ENCODE assay signal across 1 cellular context in the genomic region with DNA sequence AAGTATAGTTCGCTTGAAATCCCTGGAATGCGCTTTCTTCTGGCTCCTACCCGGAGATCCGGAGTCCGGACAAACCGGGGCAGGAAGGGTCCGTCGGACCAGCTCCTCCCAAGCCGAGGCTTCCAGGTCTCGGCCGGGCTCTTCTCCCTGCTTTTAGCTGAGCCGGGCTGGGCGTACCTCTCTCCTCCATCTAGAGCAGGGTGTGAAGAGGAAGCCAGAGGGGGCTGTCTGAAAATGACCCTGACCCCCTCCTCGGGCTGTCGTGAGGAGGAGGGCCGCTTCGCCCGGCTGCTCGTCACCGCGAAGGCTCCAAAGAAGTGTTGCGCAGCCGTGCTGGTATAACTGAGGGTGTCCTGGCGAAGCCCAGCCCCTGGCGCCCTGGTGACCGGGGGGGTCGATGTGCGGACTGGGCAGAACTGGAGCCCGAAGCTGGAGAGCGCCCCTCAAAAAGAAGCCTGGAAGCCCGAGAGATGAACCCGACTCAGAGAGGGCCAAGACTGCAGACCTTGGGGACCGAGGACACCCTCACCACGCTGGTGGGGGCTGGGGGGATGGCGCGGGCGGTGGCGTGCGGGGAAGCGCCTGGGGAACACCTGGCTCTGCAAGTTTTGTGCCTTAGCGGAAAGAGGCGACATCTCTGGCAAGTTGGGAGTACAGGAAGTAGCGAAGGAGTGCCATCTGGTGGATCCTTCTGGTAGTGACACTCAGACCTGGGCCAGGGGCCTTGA.
TF ChIP-seq lines count a peak whose summit lies in the region.

No MANE protein-coding gene starts in this region.

TF ChIP-seq in HepG2, 621 proteins besides CTCF, POLR2A, EP300 and RAD21 (continued from another document and continues in another):
- TF ChIP-seq SMYD3 (CRISPR knock-in tag; IDR thresholded peaks at IDR 0.05): no peak
- peak; percentile 33; the same call in 1 of the 2 replicates for TF ChIP-seq ZFP90 (CRISPR knock-in tag; IDR thresholded peaks at IDR 0.05; ENCODE audit: borderline replicate concordance)
- no peak for TF ChIP-seq PITX1 (CRISPR knock-in tag; IDR thresholded peaks at IDR 0.05)
- TF ChIP-seq DMAP1 (CRISPR knock-in tag; IDR thresholded peaks at IDR 0.05): 0 out of 2 replicates have a peak, but pooled peaks have one; percentile 16
- no peak for TF ChIP-seq ZNF34 (CRISPR knock-in tag; IDR thresholded peaks at IDR 0.05; ENCODE audit: borderline replicate concordance)
- TF ChIP-seq KLF13 (CRISPR knock-in tag; IDR thresholded peaks at IDR 0.05): no peak
- TF ChIP-seq ZNF891 (CRISPR knock-in tag; IDR thresholded peaks at IDR 0.05): no peak
- TF ChIP-seq ZNF768 (CRISPR knock-in tag; IDR thresholded peaks at IDR 0.05): peak; percentile 66; the same call in 1 of the 2 replicates
- TF ChIP-seq NCOA2 (CRISPR knock-in tag; IDR thresholded peaks at IDR 0.05): no peak
- TF ChIP-seq JDP2 (CRISPR knock-in tag; IDR thresholded peaks at IDR 0.05; ENCODE audit: borderline replicate concordance): no peak
- peak; percentile 13; the same call in 1 of the 2 replicates for TF ChIP-seq MED1 (CRISPR knock-in tag; IDR thresholded peaks at IDR 0.05)
- no peak for TF ChIP-seq SP1 (IDR thresholded peaks at IDR 0.05)
- TF ChIP-seq SP1 (CRISPR knock-in tag; IDR thresholded peaks at IDR 0.05): no peak
- TF ChIP-seq ZNF354B (CRISPR knock-in tag; IDR thresholded peaks at IDR 0.05): no peak
- TF ChIP-seq, protein P1, sequence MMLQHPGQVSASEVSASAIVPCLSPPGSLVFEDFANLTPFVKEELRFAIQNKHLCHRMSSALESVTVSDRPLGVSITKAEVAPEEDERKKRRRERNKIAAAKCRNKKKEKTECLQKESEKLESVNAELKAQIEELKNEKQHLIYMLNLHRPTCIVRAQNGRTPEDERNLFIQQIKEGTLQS (CRISPR knock-in tag; IDR thresholded peaks at IDR 0.05): no peak
- TF ChIP-seq, protein P2, sequence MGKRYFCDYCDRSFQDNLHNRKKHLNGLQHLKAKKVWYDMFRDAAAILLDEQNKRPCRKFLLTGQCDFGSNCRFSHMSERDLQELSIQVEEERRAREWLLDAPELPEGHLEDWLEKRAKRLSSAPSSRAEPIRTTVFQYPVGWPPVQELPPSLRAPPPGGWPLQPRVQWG (CRISPR knock-in tag; IDR thresholded peaks at IDR 0.05; ENCODE audit: borderline replicate concordance, low read depth): no peak
- TF ChIP-seq, protein P3, sequence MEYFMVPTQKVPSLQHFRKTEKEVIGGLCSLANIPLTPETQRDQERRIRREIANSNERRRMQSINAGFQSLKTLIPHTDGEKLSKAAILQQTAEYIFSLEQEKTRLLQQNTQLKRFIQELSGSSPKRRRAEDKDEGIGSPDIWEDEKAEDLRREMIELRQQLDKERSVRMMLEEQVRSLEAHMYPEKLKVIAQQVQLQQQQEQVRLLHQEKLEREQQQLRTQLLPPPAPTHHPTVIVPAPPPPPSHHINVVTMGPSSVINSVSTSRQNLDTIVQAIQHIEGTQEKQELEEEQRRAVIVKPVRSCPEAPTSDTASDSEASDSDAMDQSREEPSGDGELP (IDR thresholded peaks at IDR 0.05; ENCODE audit: borderline replicate concordance, low read depth): peak; percentile 44; the same call in 1 of the 2 replicates
- TF ChIP-seq, protein P4, sequence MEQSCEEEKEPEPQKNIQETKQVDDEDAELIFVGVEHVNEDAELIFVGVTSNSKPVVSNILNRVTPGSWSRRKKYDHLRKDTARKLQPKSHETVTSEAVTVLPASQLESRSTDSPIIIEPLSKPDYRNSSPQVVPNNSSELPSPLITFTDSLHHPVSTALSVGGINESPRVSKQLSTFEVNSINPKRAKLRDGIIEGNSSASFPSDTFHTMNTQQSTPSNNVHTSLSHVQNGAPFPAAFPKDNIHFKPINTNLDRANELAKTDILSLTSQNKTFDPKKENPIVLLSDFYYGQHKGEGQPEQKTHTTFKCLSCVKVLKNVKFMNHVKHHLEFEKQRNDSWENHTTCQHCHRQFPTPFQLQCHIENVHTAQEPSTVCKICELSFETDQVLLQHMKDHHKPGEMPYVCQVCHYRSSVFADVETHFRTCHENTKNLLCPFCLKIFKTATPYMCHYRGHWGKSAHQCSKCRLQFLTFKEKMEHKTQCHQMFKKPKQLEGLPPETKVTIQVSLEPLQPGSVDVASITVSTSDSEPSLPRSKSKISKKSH (CRISPR knock-in tag; IDR thresholded peaks at IDR 0.05; ENCODE audit: borderline replicate concordance): no peak; the same call in 1 of the 2 replicates
- TF ChIP-seq ZNF235 (CRISPR knock-in tag; IDR thresholded peaks at IDR 0.05; ENCODE audit: borderline replicate concordance): no peak
- TF ChIP-seq MAFF (IDR thresholded peaks at IDR 0.05; ENCODE audit: low read depth, low read length): no peak
- no peak for TF ChIP-seq ZNF260 (CRISPR knock-in tag; IDR thresholded peaks at IDR 0.05; ENCODE audit: borderline replicate concordance, low read depth)
- TF ChIP-seq, protein P5, sequence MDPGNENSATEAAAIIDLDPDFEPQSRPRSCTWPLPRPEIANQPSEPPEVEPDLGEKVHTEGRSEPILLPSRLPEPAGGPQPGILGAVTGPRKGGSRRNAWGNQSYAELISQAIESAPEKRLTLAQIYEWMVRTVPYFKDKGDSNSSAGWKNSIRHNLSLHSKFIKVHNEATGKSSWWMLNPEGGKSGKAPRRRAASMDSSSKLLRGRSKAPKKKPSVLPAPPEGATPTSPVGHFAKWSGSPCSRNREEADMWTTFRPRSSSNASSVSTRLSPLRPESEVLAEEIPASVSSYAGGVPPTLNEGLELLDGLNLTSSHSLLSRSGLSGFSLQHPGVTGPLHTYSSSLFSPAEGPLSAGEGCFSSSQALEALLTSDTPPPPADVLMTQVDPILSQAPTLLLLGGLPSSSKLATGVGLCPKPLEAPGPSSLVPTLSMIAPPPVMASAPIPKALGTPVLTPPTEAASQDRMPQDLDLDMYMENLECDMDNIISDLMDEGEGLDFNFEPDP (CRISPR knock-in tag; conservative IDR thresholded peaks at IDR 0.05): no peak
- no peak; the same call in 1 of the 2 replicates for TF ChIP-seq FOXC1 (CRISPR knock-in tag; IDR thresholded peaks at IDR 0.05; ENCODE audit: borderline replicate concordance)
- TF ChIP-seq ESRRA (CRISPR knock-in tag; IDR thresholded peaks at IDR 0.05; ENCODE audit: low read depth): no peak
- no peak for TF ChIP-seq CCDC6 (CRISPR knock-in tag; IDR thresholded peaks at IDR 0.05)
- no peak for TF ChIP-seq SRY (CRISPR knock-in tag; IDR thresholded peaks at IDR 0.05)
- TF ChIP-seq SYNCRIP (IDR thresholded peaks at IDR 0.05; ENCODE audit: insufficient read depth, low read depth, low read length): no peak
- no peak for TF ChIP-seq CBX5 (CRISPR knock-in tag; IDR thresholded peaks at IDR 0.05; ENCODE audit: borderline replicate concordance)
- TF ChIP-seq, protein P6, sequence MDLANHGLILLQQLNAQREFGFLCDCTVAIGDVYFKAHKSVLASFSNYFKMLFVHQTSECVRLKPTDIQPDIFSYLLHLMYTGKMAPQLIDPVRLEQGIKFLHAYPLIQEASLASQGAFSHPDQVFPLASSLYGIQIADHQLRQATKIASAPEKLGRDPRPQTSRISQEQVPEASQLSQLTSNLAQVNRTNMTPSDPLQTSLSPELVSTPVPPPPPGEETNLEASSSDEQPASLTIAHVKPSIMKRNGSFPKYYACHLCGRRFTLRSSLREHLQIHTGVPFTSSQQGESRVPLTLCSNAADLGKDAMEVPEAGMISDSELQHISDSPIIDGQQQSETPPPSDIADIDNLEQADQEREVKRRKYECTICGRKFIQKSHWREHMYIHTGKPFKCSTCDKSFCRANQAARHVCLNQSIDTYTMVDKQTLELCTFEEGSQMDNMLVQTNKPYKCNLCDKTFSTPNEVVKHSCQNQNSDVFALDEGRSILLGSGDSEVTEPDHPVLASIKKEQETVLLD (CRISPR knock-in tag; IDR thresholded peaks at IDR 0.05; ENCODE audit: low read depth): no peak
- no peak for TF ChIP-seq ZNF282 (IDR thresholded peaks at IDR 0.05; ENCODE audit: partially characterized antibody)
- TF ChIP-seq ELF3 (CRISPR knock-in tag; IDR thresholded peaks at IDR 0.05): peak; percentile 64; the same call in 1 of the 2 replicates
- TF ChIP-seq, protein P7, sequence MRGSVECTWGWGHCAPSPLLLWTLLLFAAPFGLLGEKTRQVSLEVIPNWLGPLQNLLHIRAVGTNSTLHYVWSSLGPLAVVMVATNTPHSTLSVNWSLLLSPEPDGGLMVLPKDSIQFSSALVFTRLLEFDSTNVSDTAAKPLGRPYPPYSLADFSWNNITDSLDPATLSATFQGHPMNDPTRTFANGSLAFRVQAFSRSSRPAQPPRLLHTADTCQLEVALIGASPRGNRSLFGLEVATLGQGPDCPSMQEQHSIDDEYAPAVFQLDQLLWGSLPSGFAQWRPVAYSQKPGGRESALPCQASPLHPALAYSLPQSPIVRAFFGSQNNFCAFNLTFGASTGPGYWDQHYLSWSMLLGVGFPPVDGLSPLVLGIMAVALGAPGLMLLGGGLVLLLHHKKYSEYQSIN (CRISPR knock-in tag; IDR thresholded peaks at IDR 0.05; ENCODE audit: borderline replicate concordance): no peak
- TF ChIP-seq ZNF749 (CRISPR knock-in tag; IDR thresholded peaks at IDR 0.05; ENCODE audit: borderline replicate concordance): no peak
- TF ChIP-seq ZNF616 (CRISPR knock-in tag; IDR thresholded peaks at IDR 0.05; ENCODE audit: low read depth): no peak
- TF ChIP-seq MXI1 (IDR thresholded peaks at IDR 0.05; ENCODE audit: borderline replicate concordance, low read depth, low read length): peak; percentile 33; the same call in 1 of the 3 replicates
- no peak for TF ChIP-seq ZNF180 (CRISPR knock-in tag; IDR thresholded peaks at IDR 0.05; ENCODE audit: borderline replicate concordance, low read depth)
- TF ChIP-seq ZNF333 (CRISPR knock-in tag; IDR thresholded peaks at IDR 0.05; ENCODE audit: borderline replicate concordance): no peak
- TF ChIP-seq, protein P8, sequence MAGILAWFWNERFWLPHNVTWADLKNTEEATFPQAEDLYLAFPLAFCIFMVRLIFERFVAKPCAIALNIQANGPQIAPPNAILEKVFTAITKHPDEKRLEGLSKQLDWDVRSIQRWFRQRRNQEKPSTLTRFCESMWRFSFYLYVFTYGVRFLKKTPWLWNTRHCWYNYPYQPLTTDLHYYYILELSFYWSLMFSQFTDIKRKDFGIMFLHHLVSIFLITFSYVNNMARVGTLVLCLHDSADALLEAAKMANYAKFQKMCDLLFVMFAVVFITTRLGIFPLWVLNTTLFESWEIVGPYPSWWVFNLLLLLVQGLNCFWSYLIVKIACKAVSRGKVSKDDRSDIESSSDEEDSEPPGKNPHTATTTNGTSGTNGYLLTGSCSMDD (CRISPR knock-in tag; IDR thresholded peaks at IDR 0.05): no peak
- TF ChIP-seq PHF8 (CRISPR knock-in tag; IDR thresholded peaks at IDR 0.05): peak; percentile 31; the same call in 1 of the 2 replicates
- TF ChIP-seq, protein P9, sequence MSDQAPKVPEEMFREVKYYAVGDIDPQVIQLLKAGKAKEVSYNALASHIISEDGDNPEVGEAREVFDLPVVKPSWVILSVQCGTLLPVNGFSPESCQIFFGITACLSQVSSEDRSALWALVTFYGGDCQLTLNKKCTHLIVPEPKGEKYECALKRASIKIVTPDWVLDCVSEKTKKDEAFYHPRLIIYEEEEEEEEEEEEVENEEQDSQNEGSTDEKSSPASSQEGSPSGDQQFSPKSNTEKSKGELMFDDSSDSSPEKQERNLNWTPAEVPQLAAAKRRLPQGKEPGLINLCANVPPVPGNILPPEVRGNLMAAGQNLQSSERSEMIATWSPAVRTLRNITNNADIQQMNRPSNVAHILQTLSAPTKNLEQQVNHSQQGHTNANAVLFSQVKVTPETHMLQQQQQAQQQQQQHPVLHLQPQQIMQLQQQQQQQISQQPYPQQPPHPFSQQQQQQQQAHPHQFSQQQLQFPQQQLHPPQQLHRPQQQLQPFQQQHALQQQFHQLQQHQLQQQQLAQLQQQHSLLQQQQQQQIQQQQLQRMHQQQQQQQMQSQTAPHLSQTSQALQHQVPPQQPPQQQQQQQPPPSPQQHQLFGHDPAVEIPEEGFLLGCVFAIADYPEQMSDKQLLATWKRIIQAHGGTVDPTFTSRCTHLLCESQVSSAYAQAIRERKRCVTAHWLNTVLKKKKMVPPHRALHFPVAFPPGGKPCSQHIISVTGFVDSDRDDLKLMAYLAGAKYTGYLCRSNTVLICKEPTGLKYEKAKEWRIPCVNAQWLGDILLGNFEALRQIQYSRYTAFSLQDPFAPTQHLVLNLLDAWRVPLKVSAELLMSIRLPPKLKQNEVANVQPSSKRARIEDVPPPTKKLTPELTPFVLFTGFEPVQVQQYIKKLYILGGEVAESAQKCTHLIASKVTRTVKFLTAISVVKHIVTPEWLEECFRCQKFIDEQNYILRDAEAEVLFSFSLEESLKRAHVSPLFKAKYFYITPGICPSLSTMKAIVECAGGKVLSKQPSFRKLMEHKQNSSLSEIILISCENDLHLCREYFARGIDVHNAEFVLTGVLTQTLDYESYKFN (CRISPR knock-in tag; conservative IDR thresholded peaks at IDR 0.05): peak; percentile 25; the same call in 1 of the 2 replicates
- TF ChIP-seq, protein P10, sequence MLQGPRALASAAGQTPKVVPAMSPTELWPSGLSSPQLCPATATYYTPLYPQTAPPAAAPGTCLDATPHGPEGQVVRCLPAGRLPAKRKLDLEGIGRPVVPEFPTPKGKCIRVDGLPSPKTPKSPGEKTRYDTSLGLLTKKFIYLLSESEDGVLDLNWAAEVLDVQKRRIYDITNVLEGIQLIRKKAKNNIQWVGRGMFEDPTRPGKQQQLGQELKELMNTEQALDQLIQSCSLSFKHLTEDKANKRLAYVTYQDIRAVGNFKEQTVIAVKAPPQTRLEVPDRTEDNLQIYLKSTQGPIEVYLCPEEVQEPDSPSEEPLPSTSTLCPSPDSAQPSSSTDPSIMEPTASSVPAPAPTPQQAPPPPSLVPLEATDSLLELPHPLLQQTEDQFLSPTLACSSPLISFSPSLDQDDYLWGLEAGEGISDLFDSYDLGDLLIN (CRISPR knock-in tag; IDR thresholded peaks at IDR 0.05; ENCODE audit: borderline replicate concordance): no peak
- peak; percentile 59 for TF ChIP-seq ZNF605 (CRISPR knock-in tag; IDR thresholded peaks at IDR 0.05)
- TF ChIP-seq, protein P11, sequence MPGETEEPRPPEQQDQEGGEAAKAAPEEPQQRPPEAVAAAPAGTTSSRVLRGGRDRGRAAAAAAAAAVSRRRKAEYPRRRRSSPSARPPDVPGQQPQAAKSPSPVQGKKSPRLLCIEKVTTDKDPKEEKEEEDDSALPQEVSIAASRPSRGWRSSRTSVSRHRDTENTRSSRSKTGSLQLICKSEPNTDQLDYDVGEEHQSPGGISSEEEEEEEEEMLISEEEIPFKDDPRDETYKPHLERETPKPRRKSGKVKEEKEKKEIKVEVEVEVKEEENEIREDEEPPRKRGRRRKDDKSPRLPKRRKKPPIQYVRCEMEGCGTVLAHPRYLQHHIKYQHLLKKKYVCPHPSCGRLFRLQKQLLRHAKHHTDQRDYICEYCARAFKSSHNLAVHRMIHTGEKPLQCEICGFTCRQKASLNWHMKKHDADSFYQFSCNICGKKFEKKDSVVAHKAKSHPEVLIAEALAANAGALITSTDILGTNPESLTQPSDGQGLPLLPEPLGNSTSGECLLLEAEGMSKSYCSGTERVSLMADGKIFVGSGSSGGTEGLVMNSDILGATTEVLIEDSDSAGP (CRISPR knock-in tag; IDR thresholded peaks at IDR 0.05; ENCODE audit: borderline replicate concordance): peak; percentile 54; the same call in 1 of the 2 replicates
- no peak for TF ChIP-seq TRIM24 (CRISPR knock-in tag; IDR thresholded peaks at IDR 0.05)
- no peak for TF ChIP-seq STAT5B (CRISPR knock-in tag; IDR thresholded peaks at IDR 0.05)
- no peak for TF ChIP-seq MAFK (conservative IDR thresholded peaks at IDR 0.05 in 1 of 2, IDR thresholded peaks at IDR 0.05 in 1 of 2; ENCODE audit: low read length in 2 of 2)
- TF ChIP-seq, protein P12, sequence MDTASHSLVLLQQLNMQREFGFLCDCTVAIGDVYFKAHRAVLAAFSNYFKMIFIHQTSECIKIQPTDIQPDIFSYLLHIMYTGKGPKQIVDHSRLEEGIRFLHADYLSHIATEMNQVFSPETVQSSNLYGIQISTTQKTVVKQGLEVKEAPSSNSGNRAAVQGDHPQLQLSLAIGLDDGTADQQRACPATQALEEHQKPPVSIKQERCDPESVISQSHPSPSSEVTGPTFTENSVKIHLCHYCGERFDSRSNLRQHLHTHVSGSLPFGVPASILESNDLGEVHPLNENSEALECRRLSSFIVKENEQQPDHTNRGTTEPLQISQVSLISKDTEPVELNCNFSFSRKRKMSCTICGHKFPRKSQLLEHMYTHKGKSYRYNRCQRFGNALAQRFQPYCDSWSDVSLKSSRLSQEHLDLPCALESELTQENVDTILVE (CRISPR knock-in tag; IDR thresholded peaks at IDR 0.05): no peak
